In the genomic region with DNA sequence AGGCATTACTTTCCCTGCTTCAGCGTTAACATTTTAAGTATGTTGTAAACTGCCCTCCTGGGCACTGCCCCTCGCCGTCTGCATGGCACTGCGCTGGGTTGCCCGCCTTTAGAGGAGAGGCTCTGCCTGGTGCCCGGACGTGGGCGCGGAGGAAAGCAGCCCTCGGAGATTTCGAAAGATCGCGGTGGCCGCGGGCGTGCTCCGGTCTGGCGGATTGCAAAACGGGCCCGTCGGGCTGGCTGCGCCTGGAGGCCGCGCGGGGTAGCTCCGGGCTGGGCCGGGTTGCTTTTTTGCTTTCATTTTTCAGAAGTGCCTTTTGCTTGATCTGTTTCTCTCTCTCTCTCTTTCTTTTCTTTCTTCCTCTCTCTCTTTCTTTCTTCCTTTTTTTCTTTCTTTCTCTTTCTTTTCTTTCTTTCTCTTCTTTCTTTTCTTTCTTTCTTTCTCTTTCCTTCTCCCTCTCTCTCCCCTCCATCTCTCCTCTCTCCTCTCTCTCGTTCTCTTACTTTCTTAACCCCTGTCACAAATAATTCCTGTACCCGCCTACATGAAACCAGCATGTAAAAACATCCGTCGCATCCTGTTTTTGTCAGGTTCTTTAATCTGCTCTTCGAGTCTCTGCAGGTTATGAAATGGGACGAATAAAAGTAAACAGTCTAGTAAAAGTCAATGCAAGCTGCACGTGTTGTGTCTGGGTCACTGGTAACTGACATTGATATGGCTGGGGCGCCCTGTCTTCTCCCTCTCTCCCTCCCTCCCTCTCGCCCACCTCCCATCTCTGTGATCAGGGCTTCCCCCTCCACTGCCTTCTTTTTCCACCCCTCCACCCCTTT, we compare ENCODE assay signal across 9 cellular contexts. TPM values are rescaled to one million over a fixed set of nuclear protein-coding genes. Genes with fewer than 3 reads are reported as not detected.
DNase-seq lines count a peak whose midpoint lies in the region; ATAC-seq, FAIRE-seq and TF ChIP-seq lines count a peak whose summit lies in the region.
"Had no signal": no experiment of that assay in that cellular context is flagged by ENCODE, and none has a peak within 500 bp of the region (broad histone marks: within the 10 kb centered on the region; RNA-seq: fewer than 3 reads in every experiment).

No MANE protein-coding gene starts in this region.

- H3K4me1 ChIP-seq in endothelial cell of umbilical vein (ENCODE audit: control insufficient read depth, extremely low read depth, insufficient read depth, low read length) (peaks cover 20% of the 10 kb centered on the region), mucosa of descending colon (ENCODE audit: low read depth) (peaks cover 25% of the 10 kb centered on the region)

- H3K4me2 ChIP-seq in endothelial cell of umbilical vein (ENCODE audit: insufficient read depth, low read length): peak overlapping the region; percentile 96

- H3K9me3 ChIP-seq in endothelial cell of umbilical vein (replicated peaks; ENCODE audit: control insufficient read depth, insufficient read depth, low read length) (no peaks in the 10 kb centered on the region), mucosa of descending colon (no peaks in the 10 kb centered on the region)

- peak; percentile 23 for TF ChIP-seq POLR2A in endothelial cell of umbilical vein (IDR thresholded peaks at IDR 0.05; ENCODE audit: low read depth, low read length)

- H3K79me2 ChIP-seq in endothelial cell of umbilical vein (ENCODE audit: control insufficient read depth, insufficient read depth, low read length): no peaks in the 10 kb centered on the region

- H3K36me3 Mint-ChIP-seq in activated CD4-positive, alpha-beta memory T cell treated with anti-CD3 and anti-CD28 coated beads for 36 hours: no peaks in the 10 kb centered on the region
- no peaks in the 10 kb centered on the region for H3K36me3 Mint-ChIP-seq in stimulated activated effector memory CD8-positive, alpha-beta T cell treated with anti-CD3 and anti-CD28 coated beads, Interleukin-12 subunit alpha, Interleukin-12 subunit beta, amount 100 ng/mL, for 72 hours

- no peaks in the 10 kb centered on the region for H3K9me1 ChIP-seq in endothelial cell of umbilical vein (replicated peaks; ENCODE audit: control insufficient read depth, extremely low read depth, insufficient read depth, low read length)

- peaks cover 30% of the 10 kb centered on the region for H3K27me3 Mint-ChIP-seq in activated CD4-positive, alpha-beta memory T cell treated with anti-CD3 and anti-CD28 coated beads for 36 hours

- POLR2A ChIA-PET in activated CD4-positive, alpha-beta memory T cell treated with anti-CD3 and anti-CD28 coated beads for 36 hours (lab: Charles Lee): no interaction called here
- POLR2A ChIA-PET in endothelial cell of umbilical vein (lab: Charles Lee): no interaction called here

- peak overlapping the region; percentile 38 for H3K9ac ChIP-seq in endothelial cell of umbilical vein (replicated peaks; ENCODE audit: extremely low read depth, insufficient read depth, low read length)

- H3K27me3 ChIP-seq in endothelial cell of umbilical vein (ENCODE audit: control insufficient read depth in 2 of 2, insufficient read depth in 2 of 2, low read length in 2 of 2): peaks cover under 1 to 47% of the 10 kb centered on the region in 2 experiments

- DNase-seq in NCI-H2171 treated with DMSO at 0.1 percent for 48 hours (lab: John Stamatoyannopoulos, UW) (peak; percentile 21), NCI-H2171 (lab: John Stamatoyannopoulos, UW) (no peak), NCI-H2029 (lab: John Stamatoyannopoulos, UW) (peak; percentile 49), endothelial cell of umbilical vein (ENCODE audit: low read depth, low spot score) (peak; percentile 62), mucosa of descending colon (peak; percentile 67 to 79 (median 78))
- DNase-seq in activated CD4-positive, alpha-beta memory T cell treated with anti-CD3 and anti-CD28 coated beads for 36 hours: peak; percentile 79
- DNase-seq in stimulated activated effector memory CD8-positive, alpha-beta T cell treated with anti-CD3 and anti-CD28 coated beads, Interleukin-12 subunit alpha, Interleukin-12 subunit beta, amount 100 ng/mL, for 72 hours (ENCODE audit: low spot score in 2 of 2): peak; percentile 55 to 84
- DNase-seq: DND-41 had no signal

- intact Hi-C loops in activated CD4-positive, alpha-beta memory T cell treated with anti-CD3 and anti-CD28 coated beads for 36 hours (cut with micrococcal nuclease): loop anchor here (1.0 to 5.0 kb wide), 3 partner anchors 78 to 828 kb away; a partner anchor contains a TSS
- intact Hi-C loops in endothelial cell of umbilical vein (cut with micrococcal nuclease) (loop anchor here (2.0 kb wide), 1 partner anchor 829 kb away; a partner anchor contains a TSS), mucosa of descending colon (cut with DNase I, micrococcal nuclease) (loop anchor here in 1 of 2 donors (10.0 kb wide), 1 partner anchor 83 kb away; a partner anchor contains a TSS)

- ATAC-seq in HG02588 (IDR thresholded peaks at IDR 0.05; ENCODE audit: unreplicated experiment) (peak; percentile 58), mucosa of descending colon (peak; percentile 79)
- peak; percentile 79 for ATAC-seq in stimulated activated effector memory CD8-positive, alpha-beta T cell treated with anti-CD3 and anti-CD28 coated beads, Interleukin-12 subunit alpha, Interleukin-12 subunit beta, amount 100 ng/mL, for 72 hours

- H2AFZ ChIP-seq in endothelial cell of umbilical vein (ENCODE audit: low read depth, low read length): peak overlapping the region; percentile 92

- no TSS peak for BruUV-seq in endothelial cell of umbilical vein (replicated peaks; lab: Mats Ljungman, UMichigan)

- H3K9me3 Mint-ChIP-seq in activated CD4-positive, alpha-beta memory T cell treated with anti-CD3 and anti-CD28 coated beads for 36 hours: no peaks in the 10 kb centered on the region
- no peaks in the 10 kb centered on the region for H3K9me3 Mint-ChIP-seq in stimulated activated effector memory CD8-positive, alpha-beta T cell treated with anti-CD3 and anti-CD28 coated beads, Interleukin-12 subunit alpha, Interleukin-12 subunit beta, amount 100 ng/mL, for 72 hours

- FAIRE-seq in endothelial cell of umbilical vein (lab: Jason Lieb, UNC): peak; percentile 88

- H3K36me3 ChIP-seq in endothelial cell of umbilical vein (ENCODE audit: control insufficient read depth in 2 of 2, extremely low read depth in 1 of 2, insufficient read depth in 2 of 2, low read length in 2 of 2) (no peaks in the 10 kb centered on the region), mucosa of descending colon (ENCODE audit: low read depth) (no peaks in the 10 kb centered on the region)

- TF ChIP-seq CTCF in endothelial cell of umbilical vein (IDR thresholded peaks at IDR 0.05; ENCODE audit: extremely low read depth in 1 of 2, insufficient read depth in 1 of 2, low read depth in 1 of 2, low read length in 2 of 2) (peak in 1 of 2 donors; percentile 35), mucosa of descending colon (IDR thresholded peaks at IDR 0.05) (peak; percentile 12)

- CTCF ChIA-PET in activated CD4-positive, alpha-beta memory T cell treated with anti-CD3 and anti-CD28 coated beads for 36 hours (lab: Charles Lee): interaction anchor here (0.6 to 1.0 kb wide), 3 partner anchors 747 to 829 kb away, joined by 3 to 5 read pairs (median 3); no protein-coding TSS in a partner anchor
- CTCF ChIA-PET in endothelial cell of umbilical vein (lab: Charles Lee): interaction anchor here (0.7 to 3.2 kb wide), 7 partner anchors 11 to 762 kb away, joined by 3 to 12 read pairs (median 9); no protein-coding TSS in a partner anchor

- H3K27ac Mint-ChIP-seq in activated CD4-positive, alpha-beta memory T cell treated with anti-CD3 and anti-CD28 coated beads for 36 hours: no peak overlapping the region
- peak overlapping the region; percentile 4 for H3K27ac Mint-ChIP-seq in stimulated activated effector memory CD8-positive, alpha-beta T cell treated with anti-CD3 and anti-CD28 coated beads, Interleukin-12 subunit alpha, Interleukin-12 subunit beta, amount 100 ng/mL, for 72 hours

- H4K20me1 ChIP-seq in endothelial cell of umbilical vein (replicated peaks; ENCODE audit: control insufficient read depth, extremely low read depth, insufficient read depth, low read length): no peaks in the 10 kb centered on the region

- H3K4me3 ChIP-seq in endothelial cell of umbilical vein (replicated peaks in 1 of 3; ENCODE audit: insufficient read depth in 1 of 3, low read depth in 1 of 3, low read length in 3 of 3) (peak overlapping the region; percentile 48 to 82 (median 64)), mucosa of descending colon (no peak overlapping the region)

- H3K27ac ChIP-seq in endothelial cell of umbilical vein (ENCODE audit: insufficient read depth, low read depth, low read length): no peak overlapping the region

- H3K4me3 Mint-ChIP-seq in activated CD4-positive, alpha-beta memory T cell treated with anti-CD3 and anti-CD28 coated beads for 36 hours: peak overlapping the region; percentile 77
- H3K4me3 Mint-ChIP-seq in stimulated activated effector memory CD8-positive, alpha-beta T cell treated with anti-CD3 and anti-CD28 coated beads, Interleukin-12 subunit alpha, Interleukin-12 subunit beta, amount 100 ng/mL, for 72 hours: peak overlapping the region; percentile 81

- peaks cover 32% of the 10 kb centered on the region for H3K4me1 Mint-ChIP-seq in activated CD4-positive, alpha-beta memory T cell treated with anti-CD3 and anti-CD28 coated beads for 36 hours (ENCODE audit: low read depth)
- peaks cover 42% of the 10 kb centered on the region for H3K4me1 Mint-ChIP-seq in stimulated activated effector memory CD8-positive, alpha-beta T cell treated with anti-CD3 and anti-CD28 coated beads, Interleukin-12 subunit alpha, Interleukin-12 subunit beta, amount 100 ng/mL, for 72 hours

- dilution Hi-C loops in endothelial cell of umbilical vein (cut with MboI; ENCODE audit: extremely low pct_ligation_motif_present, low sequenced_read_pairs): no loop called here

TF ChIP-seq in endothelial cell of umbilical vein, 7 proteins besides CTCF, POLR2A, EP300 and RAD21 (continues in another document):
- TF ChIP-seq POLR2AphosphoS5 (IDR thresholded peaks at IDR 0.05; ENCODE audit: insufficient read depth, low read depth, low read length): peak; percentile 33
- peak; percentile 48 for TF ChIP-seq EZH2 (IDR thresholded peaks at IDR 0.05; ENCODE audit: borderline replicate concordance, low read depth, low read length, severe bottlenecking)
- TF ChIP-seq GATA2 (IDR thresholded peaks at IDR 0.05; ENCODE audit: insufficient read depth, insufficient read length, low read depth, low read length): no peak

RNA-seq across cellular contexts. Expression of a gene that starts 1.7 kb away (rescaled TPM):
- under 1 TPM; 0.36 to 0.65 TPM for total RNA-seq in activated CD4-positive, alpha-beta memory T cell treated with anti-CD3 and anti-CD28 coated beads for 36 hours
- 13.4 and 46.0 TPM in 2 replicates for total RNA-seq in endothelial cell of umbilical vein
- polyA plus RNA-seq in endothelial cell of umbilical vein: 13.7 and 20.8 TPM in 2 replicates
- polyA plus RNA-seq in endothelial cell of umbilical vein (2011; cell fraction: cytosol; rRNA removed): 23.3 and 27.4 TPM in 2 replicates
- 23.7 and 27.3 TPM in 2 replicates for polyA plus RNA-seq in endothelial cell of umbilical vein (2011; cell fraction: nucleus; rRNA removed)
- polyA plus RNA-seq in endothelial cell of umbilical vein (2012): 17.1 and 19.2 TPM in 2 replicates
- polyA minus RNA-seq in endothelial cell of umbilical vein: 9.3 and 16.2 TPM in 2 replicates
- 1.3 TPM for polyA minus RNA-seq in endothelial cell of umbilical vein (2011; cell fraction: cytosol; rRNA and poly(A)+ RNA removed)
- 7.7 and 8.4 TPM in 2 replicates for polyA minus RNA-seq in endothelial cell of umbilical vein (2011; cell fraction: nucleus; rRNA and poly(A)+ RNA removed)
- 10 to 100 TPM in 1 of 3 donors, 1 to 10 TPM in 1, under 1 TPM in 1; 0.81 to 11.5 (median 2.8) TPM for total RNA-seq in mucosa of descending colon
